ENCODE assay signal across 1 cellular context in genomic region chr3:153182491-153182890, GRCh38.
TF ChIP-seq lines count a peak whose summit lies in the region.

No MANE protein-coding gene starts in this region.

TF ChIP-seq in HCT116, 20 proteins besides CTCF, POLR2A, EP300 and RAD21 (continued from another document):
- no peak for TF ChIP-seq MAX (IDR thresholded peaks at IDR 0.05)
- TF ChIP-seq ELF1 (IDR thresholded peaks at IDR 0.05; ENCODE audit: borderline replicate concordance, low read depth), result no peak
- no peak for TF ChIP-seq CBX3 (IDR thresholded peaks at IDR 0.05; ENCODE audit: low read depth)
- TF ChIP-seq SRF (IDR thresholded peaks at IDR 0.05; ENCODE audit: low read depth), result no peak
